7 cellular contexts compared by ENCODE assay signal in the genomic region with DNA sequence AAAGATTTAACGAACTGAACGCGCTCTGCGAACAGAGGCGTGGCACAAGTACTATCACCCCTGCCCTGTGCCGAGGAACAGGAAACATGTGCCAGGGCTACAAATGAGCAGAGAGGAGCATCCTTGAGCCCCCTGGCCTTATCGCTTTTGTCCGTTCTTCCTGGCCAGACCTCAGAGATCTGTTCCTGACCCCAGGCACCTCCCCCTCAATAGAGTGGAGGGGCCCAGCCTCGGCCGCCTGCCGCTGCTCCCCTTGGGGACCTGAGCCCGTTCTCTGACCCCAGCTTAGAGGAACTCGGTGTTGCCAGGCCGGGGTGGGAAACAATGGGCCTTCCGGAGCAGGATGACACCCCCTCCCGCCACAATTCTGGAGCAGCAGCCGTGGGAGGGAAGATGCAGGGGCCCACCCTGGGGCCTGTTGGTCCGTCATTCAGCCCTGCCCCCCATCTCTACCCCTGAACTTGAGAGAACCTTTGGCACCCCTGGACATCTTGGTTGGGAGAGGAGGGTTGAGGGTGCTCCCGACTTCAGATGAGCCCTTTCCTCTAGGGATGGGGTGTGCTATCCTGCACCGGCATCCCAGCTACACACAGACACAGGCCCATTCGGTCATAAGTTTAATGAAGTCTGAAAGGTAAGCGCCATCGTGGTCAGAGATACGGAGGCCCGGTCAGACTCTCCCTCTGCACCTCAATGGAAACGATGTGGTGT. TPM values are rescaled to one million over a fixed set of nuclear protein-coding genes. Genes with fewer than 3 reads are reported as not detected.
A peak's percentile ranks its signal among the peaks of the same experiment; 100 is the strongest.
DNase-seq lines count a peak whose midpoint lies in the region; ATAC-seq, FAIRE-seq and TF ChIP-seq lines count a peak whose summit lies in the region.

No MANE protein-coding gene starts in this region.

- intact Hi-C loops in GM12878 (cut with micrococcal nuclease; ENCODE audit: unreplicated experiment): loop anchor here (2.0 to 5.0 kb wide), 4 partner anchors 13 to 201 kb away; partner anchors contain the start of genes TP53 and WRAP53
- intact Hi-C loops in thyroid gland (cut with DNase I): loop anchor here (5.0 kb wide), 1 partner anchor 34 kb away; no protein-coding TSS in a partner anchor

- H3K36me3 ChIP-seq in GM12878 (ENCODE audit: control insufficient read depth in 2 of 2, insufficient read depth in 2 of 2, low read length in 1 of 2) (peaks cover 6 to 12% of the 10 kb centered on the region in 2 experiments), thyroid gland (peaks cover 11 to 12% of the 10 kb centered on the region in 2 donors)

- no peaks in the 10 kb centered on the region; the same call in 1 of the 2 replicates for H4K20me1 ChIP-seq in GM12878 (ENCODE audit: control insufficient read depth, insufficient read depth)

- RAD21 ChIA-PET in GM12878 (lab: Charles Lee; ENCODE audit: unreplicated experiment): interaction anchor here (0.6 to 3.1 kb wide), 10 partner anchors 12 to 200 kb away, joined by 3 to 44 read pairs (median 6); partner anchors contain the start of gene KDM6B

- peak overlapping the region; percentile 96 for H3K27ac ChIP-seq in GM12878 (ENCODE audit: control insufficient read depth, insufficient read depth)
- H3K27ac ChIP-seq in thyroid gland: peak overlapping the region; percentile 68 to 92 (median 88)

- no peak for TF ChIP-seq EP300 in GM12878 (IDR thresholded peaks at IDR 0.05; ENCODE audit: borderline replicate concordance in 1 of 2, control insufficient read depth in 1 of 2, low read depth in 2 of 2, low read length in 2 of 2)

- FAIRE-seq in GM12892 (lab: Jason Lieb, UNC): no peak
- no peak for FAIRE-seq in GM12878 (lab: Jason Lieb, UNC)

- TF ChIP-seq POLR2A in GM12892 (IDR thresholded peaks at IDR 0.05; ENCODE audit: low read depth, low read length) (peak; percentile 52; the same call in 1 of the 2 replicates), GM12878 (IDR thresholded peaks at IDR 0.05; ENCODE audit: low read depth, low read length) (peak; percentile 12; the same call in 1 of the 2 replicates), thyroid gland (IDR thresholded peaks at IDR 0.05) (no peak)

- H3K9me3 ChIP-seq in GM12878 (replicated peaks; ENCODE audit: control insufficient read depth, insufficient read depth, low read length) (no peaks in the 10 kb centered on the region), thyroid gland (no peaks in the 10 kb centered on the region)

- no TSS peak for BruUV-seq in GM12878 (replicated peaks; lab: Mats Ljungman, UMichigan)

- H3K27me3 ChIP-seq in GM12878 (replicated peaks in 1 of 2; ENCODE audit: control insufficient read depth in 2 of 2, insufficient read depth in 2 of 2, low read length in 1 of 2) (no peaks in the 10 kb centered on the region), thyroid gland (no peaks in the 10 kb centered on the region)

- no peak for TF ChIP-seq RAD21 in GM12878 (IDR thresholded peaks at IDR 0.05; ENCODE audit: insufficient read depth, low read depth, low read length)

- in situ Hi-C loops in GM12878 (cut with MboI): no loop called here

- 4% methylated on average over 26 of the region's 26 CpGs for WGBS in GM12878 (ENCODE audit: insufficient coverage, insufficient replicate concordance, low lambda C conversion rate, missing lambda C conversion rate)
- 33 to 38% methylated on average over 20 to 26 of the region's 26 CpGs for WGBS in thyroid gland, 2 donors

- TF ChIP-seq CTCF in GM12878 (IDR thresholded peaks at IDR 0.05 in 2 of 3, conservative IDR thresholded peaks at IDR 0.05 in 1 of 3; ENCODE audit: control insufficient read depth in 2 of 3, extremely low read depth in 1 of 3, insufficient read depth in 1 of 3, low read depth in 3 of 3, low read length in 3 of 3) (no peak), thyroid gland (IDR thresholded peaks at IDR 0.05) (no peak)

- CTCF ChIA-PET in GM12878 (lab: Yijun Ruan, JAX): interaction anchor here (1.0 to 2.6 kb wide), 14 partner anchors 11 to 202 kb away, joined by 3 to 28 read pairs (median 10); partner anchors contain the start of genes KDM6B, TP53 and WRAP53

- H3K4me2 ChIP-seq in GM12878 (ENCODE audit: control insufficient read depth, insufficient read depth): peak overlapping the region; percentile 92

- SMC1A ChIA-PET in GM12878 (lab: Charles Lee; ENCODE audit: uncharacterized antibody, unreplicated experiment): interaction anchor here (0.6 to 1.5 kb wide), 8 partner anchors 12 to 134 kb away, joined by 3 to 7 read pairs (median 5); no protein-coding TSS in a partner anchor

- DNase-seq in GM12892 (ENCODE audit: insufficient read length) (no peak), NCI-H82 treated with DMSO at 0.1 percent for 48 hours (lab: John Stamatoyannopoulos, UW; ENCODE audit: unreplicated experiment) (peak; percentile 35), GM12878 (ENCODE audit: low read depth, low spot score) (no peak), left kidney (ENCODE audit: low read depth, low spot score) (peak; percentile 76), thyroid gland (no peak), cerebellar cortex (ENCODE audit: low spot score) (no peak)

- 0 out of 3 replicates have a peak, but pooled peaks have one; percentile 0 for ATAC-seq in GM12878
- ATAC-seq in GM19467 (IDR thresholded peaks at IDR 0.05; ENCODE audit: unreplicated experiment): no peak

- peaks cover 17% of the 10 kb centered on the region for H3K79me2 ChIP-seq in GM12878 (ENCODE audit: control insufficient read depth, insufficient read depth, low read length)

- H3K9ac ChIP-seq in GM12878 (ENCODE audit: control insufficient read depth, insufficient read depth, low read length): peak overlapping the region; percentile 86

- peak overlapping the region; percentile 49 for H2AFZ ChIP-seq in GM12878 (ENCODE audit: control insufficient read depth, low read depth, low read length)

- POLR2A ChIA-PET in GM12878 (lab: Charles Lee): interaction anchor here (0.5 to 1.9 kb wide), 10 partner anchors 12 to 91 kb away, joined by 3 to 11 read pairs (median 5); partner anchors contain the start of gene RNF227

- peaks cover 24% of the 10 kb centered on the region for H3K4me1 ChIP-seq in GM12878 (ENCODE audit: control insufficient read depth, insufficient read depth, low read length)
- H3K4me1 ChIP-seq in thyroid gland: peaks cover 22 to 37% of the 10 kb centered on the region in 2 donors

- H3K4me3 ChIP-seq in GM12878: peak overlapping the region; percentile 96
- peak overlapping the region; percentile 11 to 50 (median 41) for H3K4me3 ChIP-seq in thyroid gland (replicated peaks in 1 of 3)

RNA-seq across cellular contexts. Expression of gene NAA38, which starts 1.1 kb away (rescaled TPM):
- 76.3 TPM for polyA plus RNA-seq in GM12892 (2012; ENCODE audit: missing spikeins)
- total RNA-seq in GM12878 (2013; cell fraction: nucleolus; rRNA removed): 5.1 and 8.1 TPM in 2 replicates
- total RNA-seq in GM12878 (2014; rRNA removed) (197 and 248 TPM in 2 replicates), GM12878 (2014; rRNA removed; fragmentation: Illumina TruSeq; extraction: Trizol) (98.5 and 108 TPM in 2 replicates), GM12878 (2021) (112 and 116 TPM in 2 replicates), thyroid gland (100 to 1,000 TPM in 2 of 4 donors, 10 to 100 TPM in 2; 24.6 to 180 (median 79.6) TPM)
- polyA plus RNA-seq in GM12878 (2011; ENCODE audit: low read depth): 18.5 TPM
- polyA plus RNA-seq in GM12878 (2011; rRNA removed) (28.4 and 82.1 TPM in 2 replicates), GM12878 (2014; fragmentation: Illumina TruSeq; extraction: Trizol) (2.7 and 31.5 TPM in 2 replicates), GM12878 (2014; fragmentation: Nextera tagmentation; extraction: Ambion mirVana) (100 to 1,000 TPM; 206 to 231 TPM), GM12878 (2014; rRNA removed) (223 and 292 TPM in 2 replicates), GM12878 (2016; fragmentation: Nextera tagmentation; extraction: Ambion mirVana) (100 to 1,000 TPM; 323 to 337 TPM)
- polyA plus RNA-seq in GM12878 (2011; cell fraction: cytosol; rRNA removed): 113 and 206 TPM in 2 replicates
- 131 and 137 TPM in 2 replicates for polyA plus RNA-seq in GM12878 (2011; cell fraction: nucleus; rRNA removed)
- polyA plus RNA-seq in GM12878 (2012): 83.2 and 107 TPM in 2 replicates
- 15.4 and 31.2 TPM in 2 replicates for polyA minus RNA-seq in GM12878 (2011; rRNA and poly(A)+ RNA removed)
- polyA minus RNA-seq in GM12878 (2011; cell fraction: cytosol; rRNA and poly(A)+ RNA removed): 64.1 and 73.8 TPM in 2 replicates
- polyA minus RNA-seq in GM12878 (2011; cell fraction: nucleus; rRNA and poly(A)+ RNA removed): 21.2 and 34.0 TPM in 2 replicates

RNA-seq across cellular contexts. Expression of gene TMEM88, which starts 1.4 kb away (rescaled TPM):
- 0.76 TPM for polyA plus RNA-seq in GM12892 (2012; ENCODE audit: missing spikeins)
- 3.8 and 4.1 TPM in 2 replicates for total RNA-seq in GM12878 (2013; cell fraction: nucleolus; rRNA removed)
- total RNA-seq in GM12878 (2014; rRNA removed) (0.16 and 0.62 TPM in 2 replicates), GM12878 (2014; rRNA removed; fragmentation: Illumina TruSeq; extraction: Trizol) (0.28 TPM in 1 of 2 replicates, not detected in the other), GM12878 (2021) (0.69 and 1.1 TPM in 2 replicates), thyroid gland (10 to 100 TPM; 12.3 to 39.5 (median 18.4) TPM)
- polyA plus RNA-seq in GM12878 (2011; ENCODE audit: low read depth): not detected
- polyA plus RNA-seq in GM12878 (2011; rRNA removed) (0.20 TPM in 1 of 2 replicates, not detected in the other), GM12878 (2014; fragmentation: Illumina TruSeq; extraction: Trizol) (0.21 TPM in 1 of 2 replicates, not detected in the other), GM12878 (2014; fragmentation: Nextera tagmentation; extraction: Ambion mirVana) (not detected), GM12878 (2014; rRNA removed) (0.22 and 2.2 TPM in 2 replicates), GM12878 (2016; fragmentation: Nextera tagmentation; extraction: Ambion mirVana) (under 1 TPM in 1 of 2 experiments, not detected in 1; 0.24 TPM)
- 0.17 and 0.27 TPM in 2 replicates for polyA plus RNA-seq in GM12878 (2011; cell fraction: cytosol; rRNA removed)
- polyA plus RNA-seq in GM12878 (2011; cell fraction: nucleus; rRNA removed): 3.4 and 5.0 TPM in 2 replicates
- polyA plus RNA-seq in GM12878 (2012): 1.2 TPM in 2 replicates
- not detected in 2 replicates for polyA minus RNA-seq in GM12878 (2011; rRNA and poly(A)+ RNA removed)
- not detected in 2 replicates for polyA minus RNA-seq in GM12878 (2011; cell fraction: cytosol; rRNA and poly(A)+ RNA removed)
- polyA minus RNA-seq in GM12878 (2011; cell fraction: nucleus; rRNA and poly(A)+ RNA removed): 0.97 and 1.9 TPM in 2 replicates

RNA-seq across cellular contexts. Expression of gene CYB5D1, which starts 1.6 kb away (rescaled TPM):
- 4.9 TPM for polyA plus RNA-seq in GM12892 (2012; ENCODE audit: missing spikeins)
- 6.3 and 10.0 TPM in 2 replicates for total RNA-seq in GM12878 (2013; cell fraction: nucleolus; rRNA removed)
- 6.8 and 8.4 TPM in 2 replicates for total RNA-seq in GM12878 (2014; rRNA removed)
- total RNA-seq in GM12878 (2014; rRNA removed; fragmentation: Illumina TruSeq; extraction: Trizol): 5.8 and 6.6 TPM in 2 replicates
- 7.7 and 7.9 TPM in 2 replicates for total RNA-seq in GM12878 (2021)
- polyA plus RNA-seq in GM12878 (2011; ENCODE audit: low read depth): 2.1 TPM
- 6.1 and 7.3 TPM in 2 replicates for polyA plus RNA-seq in GM12878 (2011; rRNA removed)
- 5.0 and 6.7 TPM in 2 replicates for polyA plus RNA-seq in GM12878 (2011; cell fraction: cytosol; rRNA removed)
- 3.3 and 4.2 TPM in 2 replicates for polyA plus RNA-seq in GM12878 (2011; cell fraction: nucleus; rRNA removed)
- 4.1 and 5.5 TPM in 2 replicates for polyA plus RNA-seq in GM12878 (2012)
- 8.7 and 10.7 TPM in 2 replicates for polyA plus RNA-seq in GM12878 (2014; fragmentation: Illumina TruSeq; extraction: Trizol)
- 1 to 10 TPM; 1.6 TPM for polyA plus RNA-seq in GM12878 (2014; fragmentation: Nextera tagmentation; extraction: Ambion mirVana)
- polyA plus RNA-seq in GM12878 (2014; rRNA removed): 6.9 and 8.1 TPM in 2 replicates
- 1 to 10 TPM; 4.3 to 5.0 TPM for polyA plus RNA-seq in GM12878 (2016; fragmentation: Nextera tagmentation; extraction: Ambion mirVana)
- polyA minus RNA-seq in GM12878 (2011; rRNA and poly(A)+ RNA removed): 3.7 and 6.3 TPM in 2 replicates
- polyA minus RNA-seq in GM12878 (2011; cell fraction: cytosol; rRNA and poly(A)+ RNA removed): 1.6 and 2.4 TPM in 2 replicates
- 3.1 and 11.2 TPM in 2 replicates for polyA minus RNA-seq in GM12878 (2011; cell fraction: nucleus; rRNA and poly(A)+ RNA removed)
- 10 to 100 TPM; 14.9 to 29.5 (median 23.5) TPM for total RNA-seq in thyroid gland

RNA-seq across cellular contexts. Expression of gene KDM6B, which starts 22.2 kb away (rescaled TPM):
- 3.9 TPM for polyA plus RNA-seq in GM12892 (2012; ENCODE audit: missing spikeins)
- 30.6 and 36.2 TPM in 2 replicates for total RNA-seq in GM12878 (2013; cell fraction: nucleolus; rRNA removed)
- total RNA-seq in GM12878 (2014; rRNA removed) (1.2 and 9.8 TPM in 2 replicates), GM12878 (2014; rRNA removed; fragmentation: Illumina TruSeq; extraction: Trizol) (1.7 and 6.3 TPM in 2 replicates), GM12878 (2021) (19.7 and 21.4 TPM in 2 replicates), thyroid gland (10 to 100 TPM in 2 of 4 donors, 1 to 10 TPM in 2; 4.8 to 14.4 (median 10.4) TPM)
- 2.1 TPM for polyA plus RNA-seq in GM12878 (2011; ENCODE audit: low read depth)
- polyA plus RNA-seq in GM12878 (2011; rRNA removed) (1.3 and 2.4 TPM in 2 replicates), GM12878 (2014; fragmentation: Illumina TruSeq; extraction: Trizol) (0.92 and 2.1 TPM in 2 replicates), GM12878 (2014; fragmentation: Nextera tagmentation; extraction: Ambion mirVana) (under 1 TPM; 0.05 to 0.07 TPM), GM12878 (2014; rRNA removed) (4.4 and 33.5 TPM in 2 replicates), GM12878 (2016; fragmentation: Nextera tagmentation; extraction: Ambion mirVana) (1 to 10 TPM in 1 of 2 experiments, under 1 TPM in 1; 0.91 to 1.7 TPM)
- 1.3 and 1.6 TPM in 2 replicates for polyA plus RNA-seq in GM12878 (2011; cell fraction: cytosol; rRNA removed)
- polyA plus RNA-seq in GM12878 (2011; cell fraction: nucleus; rRNA removed): 16.6 and 37.4 TPM in 2 replicates
- polyA plus RNA-seq in GM12878 (2012): 12.8 and 15.1 TPM in 2 replicates
- 11.1 and 16.4 TPM in 2 replicates for polyA minus RNA-seq in GM12878 (2011; rRNA and poly(A)+ RNA removed)
- 4.5 and 4.7 TPM in 2 replicates for polyA minus RNA-seq in GM12878 (2011; cell fraction: cytosol; rRNA and poly(A)+ RNA removed)
- 28.2 and 41.9 TPM in 2 replicates for polyA minus RNA-seq in GM12878 (2011; cell fraction: nucleus; rRNA and poly(A)+ RNA removed)

RNA-seq across cellular contexts. Expression of gene CHD3, which starts 32.4 kb away (rescaled TPM):
- 34.9 TPM for polyA plus RNA-seq in GM12892 (2012; ENCODE audit: missing spikeins)
- 85.9 and 102 TPM in 2 replicates for total RNA-seq in GM12878 (2013; cell fraction: nucleolus; rRNA removed)
- total RNA-seq in GM12878 (2014; rRNA removed): 53.9 and 58.8 TPM in 2 replicates
- total RNA-seq in GM12878 (2014; rRNA removed; fragmentation: Illumina TruSeq; extraction: Trizol): 36.8 and 37.4 TPM in 2 replicates
- total RNA-seq in GM12878 (2021): 77.5 and 86.8 TPM in 2 replicates
- 32.2 TPM for polyA plus RNA-seq in GM12878 (2011; ENCODE audit: low read depth)
- 32.2 and 40.8 TPM in 2 replicates for polyA plus RNA-seq in GM12878 (2011; rRNA removed)
- 54.9 and 68.6 TPM in 2 replicates for polyA plus RNA-seq in GM12878 (2011; cell fraction: cytosol; rRNA removed)
- polyA plus RNA-seq in GM12878 (2011; cell fraction: nucleus; rRNA removed): 210 and 271 TPM in 2 replicates
- polyA plus RNA-seq in GM12878 (2012): 61.0 and 78.0 TPM in 2 replicates
- 53.9 and 56.1 TPM in 2 replicates for polyA plus RNA-seq in GM12878 (2014; fragmentation: Illumina TruSeq; extraction: Trizol)
- 1 to 10 TPM; 1.4 to 3.3 TPM for polyA plus RNA-seq in GM12878 (2014; fragmentation: Nextera tagmentation; extraction: Ambion mirVana)
- 55.1 and 69.0 TPM in 2 replicates for polyA plus RNA-seq in GM12878 (2014; rRNA removed)
- polyA plus RNA-seq in GM12878 (2016; fragmentation: Nextera tagmentation; extraction: Ambion mirVana): 10 to 100 TPM; 13.2 to 14.4 TPM
- 62.9 and 77.4 TPM in 2 replicates for polyA minus RNA-seq in GM12878 (2011; rRNA and poly(A)+ RNA removed)
- polyA minus RNA-seq in GM12878 (2011; cell fraction: cytosol; rRNA and poly(A)+ RNA removed): 29.1 and 43.7 TPM in 2 replicates
- polyA minus RNA-seq in GM12878 (2011; cell fraction: nucleus; rRNA and poly(A)+ RNA removed): 36.8 and 69.3 TPM in 2 replicates
- total RNA-seq in thyroid gland: 100 to 1,000 TPM in 1 of 4 donors, 10 to 100 TPM in 3; 78.9 to 117 (median 91.4) TPM

Comparison
In these comparisons a context has a peak if more than half of its experiments do, and no peak if none do; other contexts are left out.
1. DNase-seq: peak in NCI-H82 treated with DMSO at 0.1 percent for 48 hours (single experiment) and left kidney (single experiment); none in GM12892 (single experiment), GM12878 (single experiment), thyroid gland (0 of 2) and cerebellar cortex (single experiment).
2. POLR2A ChIP-seq: peak in GM12892 (single experiment) and GM12878 (single experiment); none in thyroid gland (0 of 2).